In the genomic region with DNA sequence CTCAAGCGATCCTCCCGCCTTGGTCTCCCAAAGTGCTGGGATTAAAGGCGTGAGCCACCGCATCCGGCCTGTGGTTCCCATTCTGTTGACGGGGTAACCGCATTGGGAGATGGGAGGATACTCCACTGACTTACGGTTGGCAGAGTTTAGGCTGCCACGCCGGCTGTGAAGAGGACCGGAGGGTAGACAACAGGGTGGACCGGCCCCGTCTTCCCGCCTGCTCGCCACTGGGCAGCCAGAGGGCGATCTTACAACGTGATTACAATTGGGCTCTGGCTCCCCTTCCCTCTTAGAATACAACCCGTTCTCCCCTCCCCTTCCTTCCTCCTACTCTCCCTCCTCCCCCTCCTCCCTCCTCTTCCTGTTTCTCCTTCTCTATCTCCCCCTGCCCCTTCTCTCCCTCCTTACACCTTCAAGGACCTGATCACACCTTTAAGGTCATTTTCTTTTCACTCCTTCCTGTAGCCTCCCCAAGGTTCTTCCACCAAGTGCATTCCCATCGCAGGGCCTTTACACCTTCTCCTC, we compare ENCODE assay signal across 6 cellular contexts. TPM values are rescaled to one million over a fixed set of nuclear protein-coding genes. Genes with fewer than 3 reads are reported as not detected.
DNase-seq lines count a peak whose midpoint lies in the region; ATAC-seq, FAIRE-seq and TF ChIP-seq lines count a peak whose summit lies in the region.

No MANE protein-coding gene starts in this region.

- no peak overlapping the region for H2BK15ac ChIP-seq in IMR-90 (ENCODE audit: low read depth, low read length)

- no peaks in the 10 kb centered on the region for H3K79me1 ChIP-seq in IMR-90 (ENCODE audit: low read depth in 1 of 2, low read length in 2 of 2)

- peaks cover 2% of the 10 kb centered on the region; the same call in 1 of the 2 replicates for H3K4me1 ChIP-seq in IMR-90 (ENCODE audit: control insufficient read depth, insufficient read depth, low read length)

- peak; percentile 77 for TF ChIP-seq RAD21 in IMR-90 (IDR thresholded peaks at IDR 0.05; ENCODE audit: low read length)

- no peaks in the 10 kb centered on the region for H4K20me1 ChIP-seq in IMR-90 (ENCODE audit: insufficient read depth, low read length)

- H3K14ac ChIP-seq in IMR-90 (replicated peaks; ENCODE audit: low read depth, low read length), result no peak overlapping the region

- DNase-seq in IMR-90 (peak; percentile 53), glutamatergic neuron (peak; percentile 77), DMS79 treated with DMSO at 0.1 percent for 48 hours (lab: John Stamatoyannopoulos, UW) (no peak)
- peak; percentile 89 for DNase-seq in activated CD4-positive, alpha-beta T cell treated with anti-CD3 and anti-CD28 coated beads, Interleukin-2, amount 10 ng/mL, durations not matched to agents 24 days and 14 days
- peak; percentile 49 for DNase-seq in stimulated activated CD8-positive, alpha-beta memory T cell treated with anti-CD3 and anti-CD28 coated beads, Interleukin-12 subunit alpha, Interleukin-12 subunit beta, amount 100 ng/mL, for 24 hours (ENCODE audit: extremely low read depth)

- POLR2A ChIA-PET in IMR-90 (lab: Charles Lee; ENCODE audit: unreplicated experiment), result no interaction called here

- no peaks in the 10 kb centered on the region for H3K9me1 ChIP-seq in IMR-90 (ENCODE audit: insufficient read depth, low read length)

- intact Hi-C loops in IMR-90 (cut with micrococcal nuclease), result loop anchor here (1.0 to 10.0 kb wide), 4 partner anchors 71 to 462 kb away; partner anchors contain the start of genes COLGALT1 and RPL18A
- intact Hi-C loops in activated CD4-positive, alpha-beta T cell treated with anti-CD3 and anti-CD28 coated beads, Interleukin-2, amount 10 ng/mL, durations not matched to agents 24 days and 14 days (cut with micrococcal nuclease), result loop anchor here (1.0 to 10.0 kb wide), 3 partner anchors 8 to 320 kb away; partner anchors contain the start of genes HAUS8 and MYO9B

- H3K27ac Mint-ChIP-seq in activated CD4-positive, alpha-beta T cell treated with anti-CD3 and anti-CD28 coated beads, Interleukin-2, amount 10 ng/mL, durations not matched to agents 24 days and 14 days, result peak overlapping the region; percentile 55
- no peak overlapping the region for H3K27ac Mint-ChIP-seq in glutamatergic neuron (ENCODE audit: unreplicated experiment)

- no peak overlapping the region for H4K91ac ChIP-seq in IMR-90 (ENCODE audit: insufficient read depth, low read depth, low read length)

- no peaks in the 10 kb centered on the region for H3K9me3 Mint-ChIP-seq in activated CD4-positive, alpha-beta T cell treated with anti-CD3 and anti-CD28 coated beads, Interleukin-2, amount 10 ng/mL, durations not matched to agents 24 days and 14 days
- H3K9me3 Mint-ChIP-seq in glutamatergic neuron (ENCODE audit: unreplicated experiment), result peaks cover 5% of the 10 kb centered on the region

- no peaks in the 10 kb centered on the region for H3K36me3 ChIP-seq in IMR-90 (ENCODE audit: control insufficient read depth, insufficient read depth, low read length)

- peak overlapping the region; percentile 35; the same call in 1 of the 2 replicates for H3K4ac ChIP-seq in IMR-90 (ENCODE audit: low read depth, low read length)

- TF ChIP-seq CTCF in IMR-90 (conservative IDR thresholded peaks at IDR 0.05; ENCODE audit: low read depth, low read length) (peak; percentile 83), glutamatergic neuron (IDR thresholded peaks at IDR 0.05; ENCODE audit: partially characterized antibody, unreplicated experiment) (peak; percentile 75)

- peak overlapping the region; percentile 55 for H3K4me3 Mint-ChIP-seq in activated CD4-positive, alpha-beta T cell treated with anti-CD3 and anti-CD28 coated beads, Interleukin-2, amount 10 ng/mL, durations not matched to agents 24 days and 14 days
- H3K4me3 Mint-ChIP-seq in glutamatergic neuron (ENCODE audit: unreplicated experiment), result no peak overlapping the region

- peak overlapping the region; percentile 74; the same call in 1 of the 2 replicates for H4K5ac ChIP-seq in IMR-90 (ENCODE audit: low read depth, low read length)

- H2BK5ac ChIP-seq in IMR-90 (ENCODE audit: low read depth, low read length, poor library complexity, severe bottlenecking), result no peak overlapping the region

- no TSS peak for BruUV-seq in IMR-90 (replicated peaks; lab: Mats Ljungman, UMichigan)

- H3K4me1 Mint-ChIP-seq in activated CD4-positive, alpha-beta T cell treated with anti-CD3 and anti-CD28 coated beads, Interleukin-2, amount 10 ng/mL, durations not matched to agents 24 days and 14 days, result peaks cover 20% of the 10 kb centered on the region
- peaks cover 5% of the 10 kb centered on the region for H3K4me1 Mint-ChIP-seq in glutamatergic neuron (ENCODE audit: low read depth, unreplicated experiment)

- H3K56ac ChIP-seq in IMR-90 (ENCODE audit: extremely low read depth, insufficient read depth, low read length), result no peak overlapping the region

- H3K9ac ChIP-seq in IMR-90 (ENCODE audit: low read depth, low read length), result no peak overlapping the region

- no peak overlapping the region for H3K23ac ChIP-seq in IMR-90 (ENCODE audit: low read depth, low read length)

- ATAC-seq in IMR-90 (ENCODE audit: low read depth), result peak; percentile 27

- no peak overlapping the region for H3K27ac ChIP-seq in IMR-90 (ENCODE audit: insufficient read depth, low read length)

- in situ Hi-C loops in IMR-90 (cut with MboI; ENCODE audit: low sequenced_read_pairs), result no loop called here

- H3K4me3 ChIP-seq in IMR-90 (ENCODE audit: insufficient read depth, low read depth, low read length), result no peak overlapping the region

- no peak overlapping the region for H3K4me2 ChIP-seq in IMR-90 (ENCODE audit: low read depth, low read length)

- peak overlapping the region; percentile 89 for H2AFZ ChIP-seq in IMR-90 (replicated peaks; ENCODE audit: low read length, poor library complexity)

- H3K27me3 ChIP-seq in IMR-90 (ENCODE audit: control insufficient read depth, insufficient read depth, low read length), result peaks cover 2% of the 10 kb centered on the region

- no peaks in the 10 kb centered on the region for H3K9me3 ChIP-seq in IMR-90 (ENCODE audit: control insufficient read depth, insufficient read depth, low read length)

- dilution Hi-C loops in IMR-90 (cut with HindIII; ENCODE audit: low sequenced_read_pairs, unreplicated experiment), result no loop called here

- peak overlapping the region; percentile 29 to 71; a peak in 3 of 4 replicates for H4K8ac ChIP-seq in IMR-90 (ENCODE audit: low read depth in 2 of 2, low read length in 2 of 2)

- H2BK120ac ChIP-seq in IMR-90 (ENCODE audit: low read depth, low read length), result no peak overlapping the region

- CTCF ChIA-PET in IMR-90 (lab: Yijun Ruan, JAX), result no interaction called here

- no peak overlapping the region for H2BK20ac ChIP-seq in IMR-90 (ENCODE audit: low read depth, low read length)

- H2AK9ac ChIP-seq in IMR-90 (replicated peaks; ENCODE audit: low read depth, low read length, poor library complexity), result peak overlapping the region; percentile 91

- 57% methylated on average over 6 of the region's 19 CpGs; no CpG with 5 or more reads in 1 of the 2 experiments for WGBS in IMR-90 (ENCODE audit: extremely low coverage in 2 of 2, insufficient read length in 1 of 2), 2 experiments

- no peak overlapping the region for H3K18ac ChIP-seq in IMR-90 (ENCODE audit: low read depth, low read length)

- H2AK5ac ChIP-seq in IMR-90 (ENCODE audit: low read depth, low read length), result 0 out of 2 replicates have a peak overlapping the region, but pooled peaks have one; percentile 73

- peak; percentile 37 for FAIRE-seq in A204.1 (lab: Jason Lieb, UNC)

- no peak for TF ChIP-seq POLR2A in IMR-90 (IDR thresholded peaks at IDR 0.05; ENCODE audit: low read depth, low read length)

- H3K27me3 Mint-ChIP-seq in activated CD4-positive, alpha-beta T cell treated with anti-CD3 and anti-CD28 coated beads, Interleukin-2, amount 10 ng/mL, durations not matched to agents 24 days and 14 days, result peaks cover 6% of the 10 kb centered on the region
- peaks cover 5% of the 10 kb centered on the region for H3K27me3 Mint-ChIP-seq in glutamatergic neuron (ENCODE audit: unreplicated experiment)

- peaks cover 21% of the 10 kb centered on the region for H3K36me3 Mint-ChIP-seq in activated CD4-positive, alpha-beta T cell treated with anti-CD3 and anti-CD28 coated beads, Interleukin-2, amount 10 ng/mL, durations not matched to agents 24 days and 14 days (ENCODE audit: low read depth)
- no peaks in the 10 kb centered on the region for H3K36me3 Mint-ChIP-seq in glutamatergic neuron (ENCODE audit: unreplicated experiment)

RNA-seq across cellular contexts. Expression of gene CCDC194, which starts 1.0 kb away (rescaled TPM):
- total RNA-seq in IMR-90 (2012; rRNA removed) (not detected in 2 replicates), glutamatergic neuron (ENCODE audit: unreplicated experiment) (not detected)
- not detected in 2 replicates for polyA plus RNA-seq in IMR-90 (2012; rRNA removed)
- polyA plus RNA-seq in IMR-90 (2012; cell fraction: cytosol; rRNA removed), result not detected in 2 replicates
- polyA plus RNA-seq in IMR-90 (2012; cell fraction: nucleus; rRNA removed; ENCODE audit: low replicate concordance), result not detected in 2 replicates
- total RNA-seq in activated CD4-positive, alpha-beta T cell treated with anti-CD3 and anti-CD28 coated beads, Interleukin-2, amount 10 ng/mL, durations not matched to agents 24 days and 14 days, result 2.6 and 3.1 TPM in 2 replicates

RNA-seq across cellular contexts. Expression of gene BST2, which starts 10.5 kb away (rescaled TPM):
- total RNA-seq in IMR-90 (2012; rRNA removed) (0.18 and 0.28 TPM in 2 replicates), glutamatergic neuron (ENCODE audit: unreplicated experiment) (1.4 TPM)
- polyA plus RNA-seq in IMR-90 (2012; rRNA removed), result 0.67 and 0.92 TPM in 2 replicates
- polyA plus RNA-seq in IMR-90 (2012; cell fraction: cytosol; rRNA removed), result 0.78 and 2.3 TPM in 2 replicates
- 0.34 and 0.96 TPM in 2 replicates for polyA plus RNA-seq in IMR-90 (2012; cell fraction: nucleus; rRNA removed; ENCODE audit: low replicate concordance)
- 151 and 153 TPM in 2 replicates for total RNA-seq in activated CD4-positive, alpha-beta T cell treated with anti-CD3 and anti-CD28 coated beads, Interleukin-2, amount 10 ng/mL, durations not matched to agents 24 days and 14 days

RNA-seq across cellular contexts. Expression of gene PLVAP, which starts 17.8 kb away (rescaled TPM):
- not detected in 2 replicates for total RNA-seq in IMR-90 (2012; rRNA removed)
- not detected in 2 replicates for polyA plus RNA-seq in IMR-90 (2012; rRNA removed)
- polyA plus RNA-seq in IMR-90 (2012; cell fraction: cytosol; rRNA removed), result 0.02 TPM in 1 of 2 replicates, not detected in the other
- 0.10 TPM in 1 of 2 replicates, not detected in the other for polyA plus RNA-seq in IMR-90 (2012; cell fraction: nucleus; rRNA removed; ENCODE audit: low replicate concordance)
- not detected in 2 replicates for total RNA-seq in activated CD4-positive, alpha-beta T cell treated with anti-CD3 and anti-CD28 coated beads, Interleukin-2, amount 10 ng/mL, durations not matched to agents 24 days and 14 days
- total RNA-seq in glutamatergic neuron (ENCODE audit: unreplicated experiment), result not detected

RNA-seq across cellular contexts. Expression of gene MVB12A, which starts 24.9 kb away (rescaled TPM):
- total RNA-seq in IMR-90 (2012; rRNA removed) (13.8 and 13.9 TPM in 2 replicates), glutamatergic neuron (ENCODE audit: unreplicated experiment) (38.8 TPM)
- 43.9 and 44.3 TPM in 2 replicates for polyA plus RNA-seq in IMR-90 (2012; rRNA removed)
- polyA plus RNA-seq in IMR-90 (2012; cell fraction: cytosol; rRNA removed), result 35.8 and 58.5 TPM in 2 replicates
- polyA plus RNA-seq in IMR-90 (2012; cell fraction: nucleus; rRNA removed; ENCODE audit: low replicate concordance), result 42.9 and 77.3 TPM in 2 replicates
- total RNA-seq in activated CD4-positive, alpha-beta T cell treated with anti-CD3 and anti-CD28 coated beads, Interleukin-2, amount 10 ng/mL, durations not matched to agents 24 days and 14 days, result 40.3 and 45.8 TPM in 2 replicates

RNA-seq across cellular contexts. Expression of gene TMEM221, which starts 53.5 kb away (rescaled TPM):
- not detected in 2 replicates for total RNA-seq in IMR-90 (2012; rRNA removed)
- 0.06 and 0.12 TPM in 2 replicates for polyA plus RNA-seq in IMR-90 (2012; rRNA removed)
- 0.08 and 0.11 TPM in 2 replicates for polyA plus RNA-seq in IMR-90 (2012; cell fraction: cytosol; rRNA removed)
- polyA plus RNA-seq in IMR-90 (2012; cell fraction: nucleus; rRNA removed; ENCODE audit: low replicate concordance), result 0.04 and 0.11 TPM in 2 replicates
- total RNA-seq in activated CD4-positive, alpha-beta T cell treated with anti-CD3 and anti-CD28 coated beads, Interleukin-2, amount 10 ng/mL, durations not matched to agents 24 days and 14 days, result not detected in 2 replicates
- not detected for total RNA-seq in glutamatergic neuron (ENCODE audit: unreplicated experiment)

Comparison
In these comparisons a context has a peak if more than half of its experiments do, and no peak if none do; other contexts are left out.
1. RNA of gene BST2, which starts 10.5 kb away (total RNA-seq): 151 to 153 TPM in activated CD4-positive, alpha-beta T cell treated with anti-CD3 and anti-CD28 coated beads, Interleukin-2, amount 10 ng/mL, durations not matched to agents 24 days and 14 days; 1.4 TPM in glutamatergic neuron (single experiment) and 0.18 to 0.28 TPM in IMR-90; every median in the first group is over 10 times any median in the second.